ENCODE assay signal across 28 cellular contexts in the genomic region with DNA sequence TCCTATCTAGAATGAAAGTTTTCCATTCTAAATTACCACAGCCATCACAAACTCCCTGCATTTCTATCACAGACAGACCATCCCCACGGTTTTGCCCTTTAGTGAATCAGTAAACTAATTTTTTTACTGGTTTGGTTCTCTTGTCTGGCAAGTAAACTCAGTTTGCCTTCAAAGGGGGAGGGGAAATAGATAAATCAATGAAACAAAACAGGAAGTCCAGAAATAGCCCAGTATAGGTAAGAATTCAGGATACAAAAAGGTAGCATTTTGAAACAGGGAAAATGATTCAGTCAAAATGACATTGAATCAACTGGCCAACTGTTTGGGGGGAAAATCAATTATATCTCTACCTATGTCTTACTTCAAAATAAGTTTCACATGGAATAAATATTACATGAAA.
"Had no signal": no experiment of that assay in that cellular context is flagged by ENCODE, and none has a peak within 500 bp of the region (broad histone marks: within the 10 kb centered on the region; RNA-seq: fewer than 3 reads in every experiment).

No MANE protein-coding gene starts in this region.

- H3K36me3 Mint-ChIP-seq: mesothelial cell of epicardium; naive B cell; naive thymus-derived CD8-positive, alpha-beta T cell had no signal

- H3K27me3 ChIP-seq: dorsolateral prefrontal cortex, esophagus squamous epithelium, gastrocnemius medialis, heart right ventricle, left lung had no signal

- FAIRE-seq: endothelial cell of umbilical vein, islet of Langerhans, keratinocyte had no signal

- H3K27ac ChIP-seq: coronary artery, dorsolateral prefrontal cortex, epithelial cell of prostate, esophagus squamous epithelium, gastrocnemius medialis, heart right ventricle, left lung, lower lobe of right lung had no signal

- H3K27me3 Mint-ChIP-seq: naive B cell; naive thymus-derived CD8-positive, alpha-beta T cell had no signal

- H3K9me3 Mint-ChIP-seq: naive B cell; naive thymus-derived CD8-positive, alpha-beta T cell had no signal

- H3K9me3 ChIP-seq: esophagus squamous epithelium, gastrocnemius medialis, heart right ventricle, left lung, lower lobe of right lung, mucosa of descending colon had no signal

- DNase-seq: dermis blood vessel endothelial cell; dorsolateral prefrontal cortex; effector CD4-positive, alpha-beta T cell; effector memory CD4-positive, alpha-beta T cell; erythroblast; esophagus squamous epithelium; foreskin fibroblast; foreskin melanocyte; gastrocnemius medialis; glutamatergic neuron; head of caudate nucleus; heart right ventricle; hippocampal formation; left cardiac atrium; left lung; left ventricle myocardium superior; lower lobe of right lung; mesenchymal stem cell; mucosa of descending colon; naive B cell; naive thymus-derived CD8-positive, alpha-beta T cell had no signal

- ATAC-seq: esophagus mucosa; gastrocnemius medialis; heart right ventricle; left cardiac atrium; left lung; left ventricle myocardium superior; lower lobe of right lung; mucosa of descending colon; naive thymus-derived CD8-positive, alpha-beta T cell had no signal

- H3K4me3 ChIP-seq: coronary artery, dorsolateral prefrontal cortex, esophagus squamous epithelium, gastrocnemius medialis, heart right ventricle, left lung, lower lobe of right lung, mucosa of descending colon had no signal

- H3K4me3 Mint-ChIP-seq: mesothelial cell of epicardium; naive B cell; naive thymus-derived CD8-positive, alpha-beta T cell had no signal

- H3K36me3 ChIP-seq: esophagus squamous epithelium, gastrocnemius medialis, heart right ventricle, left lung, lower lobe of right lung had no signal

- H3K27ac Mint-ChIP-seq: mesothelial cell of epicardium had no signal

- H3K4me1 ChIP-seq: esophagus squamous epithelium, gastrocnemius medialis, heart right ventricle, left lung, lower lobe of right lung had no signal

- H3K4me1 Mint-ChIP-seq: mesothelial cell of epicardium had no signal
